15 cellular contexts compared by ENCODE assay signal in genomic region chr7:27133409-27134157, GRCh38. TPM values are rescaled to one million over a fixed set of nuclear protein-coding genes. Genes with fewer than 3 reads are reported as not detected.
A peak's percentile ranks its signal among the peaks of the same experiment; 100 is the strongest.
DNase-seq lines count a peak whose midpoint lies in the region; ATAC-seq, FAIRE-seq and TF ChIP-seq lines count a peak whose summit lies in the region.
"Had no signal": no experiment of that assay in that cellular context is flagged by ENCODE, and none has a peak within 500 bp of the region (broad histone marks: within the 10 kb centered on the region; RNA-seq: fewer than 3 reads in every experiment).

No MANE protein-coding gene starts in this region.

- H3K27me3 ChIP-seq in astrocyte (ENCODE audit: insufficient read depth, low read length) (peaks cover 82% of the 10 kb centered on the region), lower lobe of right lung (ENCODE audit: low read depth) (peaks cover 31% of the 10 kb centered on the region), tibial artery (no peaks in the 10 kb centered on the region), hepatocyte (peaks cover 85% of the 10 kb centered on the region)

- H3K9me3 ChIP-seq in astrocyte (ENCODE audit: insufficient read depth, low read depth, low read length), result no peaks in the 10 kb centered on the region
- no peaks in the 10 kb centered on the region for H3K9me3 ChIP-seq in lower lobe of right lung
- H3K9me3 ChIP-seq in tibial artery, result no peaks in the 10 kb centered on the region
- H3K9me3 ChIP-seq in hepatocyte (ENCODE audit: low read depth), result no peaks in the 10 kb centered on the region
- H3K9me3 ChIP-seq: thyroid gland had no signal

- peaks cover 1% of the 10 kb centered on the region for H3K36me3 Mint-ChIP-seq in activated CD4-positive, alpha-beta T cell treated with anti-CD3 and anti-CD28 coated beads, Interleukin-2, amount 10 ng/mL, durations not matched to agents 24 days and 14 days (ENCODE audit: low read depth)
- H3K36me3 Mint-ChIP-seq in astrocyte (ENCODE audit: low read depth, unreplicated experiment), result no peaks in the 10 kb centered on the region
- H3K36me3 Mint-ChIP-seq: activated naive CD8-positive, alpha-beta T cell treated with anti-CD3 and anti-CD28 coated beads for 36 hours had no signal

- H3K4me1 Mint-ChIP-seq in activated CD4-positive, alpha-beta T cell treated with anti-CD3 and anti-CD28 coated beads, Interleukin-2, amount 10 ng/mL, durations not matched to agents 24 days and 14 days, result peaks cover 14% of the 10 kb centered on the region
- H3K4me1 Mint-ChIP-seq in astrocyte (ENCODE audit: low read depth, unreplicated experiment), result no peaks in the 10 kb centered on the region

- no peaks in the 10 kb centered on the region for H3K79me2 ChIP-seq in astrocyte (ENCODE audit: insufficient read depth, low read length)
- no peaks in the 10 kb centered on the region for H3K79me2 ChIP-seq in hepatocyte

- H3K27ac ChIP-seq in astrocyte (ENCODE audit: low read depth, low read length) (peak overlapping the region; percentile 34), lower lobe of right lung (peak overlapping the region; percentile 58), tibial artery (peak overlapping the region; percentile 34 to 44), hepatocyte (no peak overlapping the region)
- H3K27ac ChIP-seq: skin epidermis, thyroid gland had no signal

- H3K9ac ChIP-seq in astrocyte (ENCODE audit: low read length), result no peak overlapping the region

- WGBS in hepatocyte (ENCODE audit: low lambda C conversion rate, missing lambda C conversion rate), result 33% methylated on average over 17 of the region's 17 CpGs

- H3K27me3 Mint-ChIP-seq in activated CD4-positive, alpha-beta T cell treated with anti-CD3 and anti-CD28 coated beads, Interleukin-2, amount 10 ng/mL, durations not matched to agents 24 days and 14 days, result peaks cover 51% of the 10 kb centered on the region
- H3K27me3 Mint-ChIP-seq in astrocyte (ENCODE audit: low read depth, unreplicated experiment), result peaks cover 88% of the 10 kb centered on the region

- H3K27ac Mint-ChIP-seq in activated CD4-positive, alpha-beta T cell treated with anti-CD3 and anti-CD28 coated beads, Interleukin-2, amount 10 ng/mL, durations not matched to agents 24 days and 14 days, result no peak overlapping the region
- no peak overlapping the region for H3K27ac Mint-ChIP-seq in astrocyte (ENCODE audit: unreplicated experiment)
- H3K27ac Mint-ChIP-seq: activated naive CD8-positive, alpha-beta T cell treated with anti-CD3 and anti-CD28 coated beads for 36 hours; naive thymus-derived CD4-positive, alpha-beta T cell had no signal

- H3K4me3 Mint-ChIP-seq in activated CD4-positive, alpha-beta T cell treated with anti-CD3 and anti-CD28 coated beads, Interleukin-2, amount 10 ng/mL, durations not matched to agents 24 days and 14 days, result peak overlapping the region; percentile 2
- no peak overlapping the region for H3K4me3 Mint-ChIP-seq in astrocyte (ENCODE audit: unreplicated experiment)
- H3K4me3 Mint-ChIP-seq: activated naive CD8-positive, alpha-beta T cell treated with anti-CD3 and anti-CD28 coated beads for 36 hours had no signal

- H2AFZ ChIP-seq in astrocyte (ENCODE audit: low read depth, low read length) (no peak overlapping the region), hepatocyte (no peak overlapping the region)

- no peak overlapping the region for H3K4me3 ChIP-seq in astrocyte (ENCODE audit: insufficient read depth, low read depth, low read length)
- H3K4me3 ChIP-seq in lower lobe of right lung, result no peak overlapping the region
- H3K4me3 ChIP-seq in tibial artery, result no peak overlapping the region
- no peak overlapping the region for H3K4me3 ChIP-seq in hepatocyte
- H3K4me3 ChIP-seq: skin epidermis, thyroid gland had no signal

- no peak for TF ChIP-seq CTCF in astrocyte (IDR thresholded peaks at IDR 0.05; ENCODE audit: insufficient read depth, low read depth, low read length)
- TF ChIP-seq CTCF in lower lobe of right lung (IDR thresholded peaks at IDR 0.05), result no peak
- no peak for TF ChIP-seq CTCF in tibial artery (IDR thresholded peaks at IDR 0.05)
- TF ChIP-seq CTCF in hepatocyte (IDR thresholded peaks at IDR 0.05; ENCODE audit: poor library complexity), result no peak

- no peaks in the 10 kb centered on the region for H3K9me2 ChIP-seq in hepatocyte (replicated peaks; ENCODE audit: insufficient read depth)

- no peaks in the 10 kb centered on the region for H3K36me3 ChIP-seq in astrocyte (ENCODE audit: insufficient read depth, low read length)
- no peaks in the 10 kb centered on the region for H3K36me3 ChIP-seq in lower lobe of right lung
- no peaks in the 10 kb centered on the region for H3K36me3 ChIP-seq in tibial artery
- no peaks in the 10 kb centered on the region for H3K36me3 ChIP-seq in hepatocyte (replicated peaks; ENCODE audit: insufficient read depth, low read depth)
- H3K36me3 ChIP-seq: thyroid gland had no signal

- no peaks in the 10 kb centered on the region for H4K20me1 ChIP-seq in astrocyte (ENCODE audit: insufficient read depth, low read length)
- H4K20me1 ChIP-seq in hepatocyte (ENCODE audit: insufficient read depth, poor library complexity, severe bottlenecking), result no peaks in the 10 kb centered on the region

- H3K4me2 ChIP-seq in astrocyte (ENCODE audit: low read length) (peak overlapping the region; percentile 14), hepatocyte (no peak overlapping the region)

- peaks cover 3% of the 10 kb centered on the region for H3K9me3 Mint-ChIP-seq in activated CD4-positive, alpha-beta T cell treated with anti-CD3 and anti-CD28 coated beads, Interleukin-2, amount 10 ng/mL, durations not matched to agents 24 days and 14 days
- H3K9me3 Mint-ChIP-seq in astrocyte (ENCODE audit: unreplicated experiment), result peaks cover 24% of the 10 kb centered on the region
- H3K9me3 Mint-ChIP-seq: activated naive CD8-positive, alpha-beta T cell treated with anti-CD3 and anti-CD28 coated beads for 36 hours; naive thymus-derived CD4-positive, alpha-beta T cell had no signal

- peaks cover 6% of the 10 kb centered on the region for H3K4me1 ChIP-seq in astrocyte (ENCODE audit: insufficient read depth, low read length)
- peaks cover 46% of the 10 kb centered on the region for H3K4me1 ChIP-seq in lower lobe of right lung
- H3K4me1 ChIP-seq in tibial artery, result peaks cover 0 to 49% (median 30%) of the 10 kb centered on the region in 4 donors
- peaks cover 10% of the 10 kb centered on the region for H3K4me1 ChIP-seq in hepatocyte (ENCODE audit: insufficient read depth)

- DNase-seq in activated CD4-positive, alpha-beta T cell treated with anti-CD3 and anti-CD28 coated beads, Interleukin-2, amount 10 ng/mL, durations not matched to agents 24 days and 14 days, result no peak
- DNase-seq in activated CD4-positive, alpha-beta T cell treated with anti-CD3 and anti-CD28 coated beads, Interleukin-2, amount 50 U/mL, for 48 hours, result no peak
- DNase-seq in astrocyte (ENCODE audit: low read depth) (peak; percentile 8), lower lobe of right lung (no peak), tibial artery (no peak), MV-4-11 (lab: John Stamatoyannopoulos, UW) (no peak), hepatocyte (ENCODE audit: low spot score) (no peak)
- DNase-seq: activated CD8-positive, alpha-beta memory T cell treated with anti-CD3 and anti-CD28 coated beads for 24 hours; activated naive CD8-positive, alpha-beta T cell treated with anti-CD3 and anti-CD28 coated beads for 36 hours; naive thymus-derived CD4-positive, alpha-beta T cell; NCI-H345; thyroid gland had no signal

- intact Hi-C loops in activated CD4-positive, alpha-beta T cell treated with anti-CD3 and anti-CD28 coated beads, Interleukin-2, amount 10 ng/mL, durations not matched to agents 24 days and 14 days (cut with micrococcal nuclease), result loop anchor here (2.0 to 5.0 kb wide), 2 partner anchors 17 to 36 kb away; partner anchors contain the start of gene HOXA1
- intact Hi-C loops in lower lobe of right lung (cut with DNase I), result no loop called here
- intact Hi-C loops in tibial artery (cut with DNase I; ENCODE audit: low total_unique reads), result no loop called here

- FAIRE-seq in astrocyte (lab: Jason Lieb, UNC), result no peak
- FAIRE-seq: A204.1 had no signal

- ATAC-seq in lower lobe of right lung (no peak), HG03159 (IDR thresholded peaks at IDR 0.05; ENCODE audit: unreplicated experiment) (no peak)
- ATAC-seq: naive thymus-derived CD4-positive, alpha-beta T cell had no signal

RNA-seq across cellular contexts. Expression of gene HOXA4, which starts 3.0 kb away (rescaled TPM):
- total RNA-seq in activated CD4-positive, alpha-beta T cell treated with anti-CD3 and anti-CD28 coated beads, Interleukin-2, amount 10 ng/mL, durations not matched to agents 24 days and 14 days, result not detected in 2 replicates
- not detected in 2 replicates for total RNA-seq in astrocyte
- 8.5 TPM for total RNA-seq in lower lobe of right lung
- 1.3 and 1.4 TPM in 2 replicates for total RNA-seq in hepatocyte
- 0.69 and 0.96 TPM in 2 replicates for polyA plus RNA-seq in hepatocyte
- total RNA-seq: activated naive CD8-positive, alpha-beta T cell treated with anti-CD3 and anti-CD28 coated beads for 36 hours; naive thymus-derived CD4-positive, alpha-beta T cell had no signal

RNA-seq across cellular contexts. Expression of gene HOXA5, which starts 9.9 kb away (rescaled TPM):
- total RNA-seq in activated CD4-positive, alpha-beta T cell treated with anti-CD3 and anti-CD28 coated beads, Interleukin-2, amount 10 ng/mL, durations not matched to agents 24 days and 14 days, result not detected in 2 replicates
- not detected in 2 replicates for total RNA-seq in astrocyte
- total RNA-seq in lower lobe of right lung, result 16.0 TPM
- 0.08 and 0.70 TPM in 2 replicates for total RNA-seq in hepatocyte
- polyA plus RNA-seq in hepatocyte, result 0.41 and 0.92 TPM in 2 replicates
- total RNA-seq: activated naive CD8-positive, alpha-beta T cell treated with anti-CD3 and anti-CD28 coated beads for 36 hours had no signal
- polyA plus RNA-seq: naive thymus-derived CD4-positive, alpha-beta T cell had no signal

RNA-seq across cellular contexts. Expression of gene HOXA6, which starts 14.0 kb away (rescaled TPM):
- not detected in 2 replicates for total RNA-seq in activated CD4-positive, alpha-beta T cell treated with anti-CD3 and anti-CD28 coated beads, Interleukin-2, amount 10 ng/mL, durations not matched to agents 24 days and 14 days
- total RNA-seq in astrocyte (not detected in 2 replicates), lower lobe of right lung (4.6 TPM), hepatocyte (not detected in 2 replicates)
- 0.16 and 0.23 TPM in 2 replicates for polyA plus RNA-seq in hepatocyte
- total RNA-seq: activated naive CD8-positive, alpha-beta T cell treated with anti-CD3 and anti-CD28 coated beads for 36 hours had no signal
- polyA plus RNA-seq: naive thymus-derived CD4-positive, alpha-beta T cell had no signal

RNA-seq across cellular contexts. Expression of gene HOXA3, which starts 18.8 kb away (rescaled TPM):
- total RNA-seq in activated CD4-positive, alpha-beta T cell treated with anti-CD3 and anti-CD28 coated beads, Interleukin-2, amount 10 ng/mL, durations not matched to agents 24 days and 14 days, result not detected in 2 replicates
- total RNA-seq in astrocyte, result not detected in 2 replicates
- total RNA-seq in lower lobe of right lung, result 4.6 TPM
- 0.83 and 3.0 TPM in 2 replicates for total RNA-seq in hepatocyte
- 4.1 and 4.5 TPM in 2 replicates for polyA plus RNA-seq in hepatocyte
- total RNA-seq: activated naive CD8-positive, alpha-beta T cell treated with anti-CD3 and anti-CD28 coated beads for 36 hours had no signal
- polyA plus RNA-seq: naive thymus-derived CD4-positive, alpha-beta T cell had no signal

RNA-seq across cellular contexts. Expression of gene HOXA7, which starts 22.9 kb away (rescaled TPM):
- not detected in 2 replicates for total RNA-seq in activated CD4-positive, alpha-beta T cell treated with anti-CD3 and anti-CD28 coated beads, Interleukin-2, amount 10 ng/mL, durations not matched to agents 24 days and 14 days
- total RNA-seq in astrocyte (not detected in 2 replicates), lower lobe of right lung (2.2 TPM), hepatocyte (0.32 and 0.83 TPM in 2 replicates)
- polyA plus RNA-seq in hepatocyte, result 1.0 TPM in 1 of 2 replicates, not detected in the other
- total RNA-seq: activated naive CD8-positive, alpha-beta T cell treated with anti-CD3 and anti-CD28 coated beads for 36 hours; naive thymus-derived CD4-positive, alpha-beta T cell had no signal
- polyA plus RNA-seq: naive thymus-derived CD4-positive, alpha-beta T cell had no signal
